Comparison of ENCODE assay signal across 1 cellular context in the genomic region with DNA sequence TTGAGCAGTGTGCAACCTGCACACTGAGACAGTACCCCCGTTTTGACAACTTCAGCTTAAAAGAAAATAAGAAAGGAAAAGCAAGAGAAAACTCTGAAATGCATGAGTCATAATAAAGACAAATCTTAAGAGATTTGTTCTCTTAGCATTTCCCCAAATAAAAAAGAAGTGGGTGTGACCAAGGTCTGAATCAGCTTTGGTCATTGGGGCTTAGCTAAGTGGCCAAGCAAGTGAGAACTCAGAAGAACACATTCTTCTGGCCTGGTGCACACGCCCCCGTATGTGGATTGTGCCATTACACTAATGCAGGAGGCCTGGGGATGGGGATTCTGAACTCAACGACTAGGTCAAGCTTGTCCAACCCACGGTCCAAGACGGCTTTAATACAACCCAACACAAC.
A peak's percentile ranks its signal among the peaks of the same experiment; 100 is the strongest.
TF ChIP-seq lines count a peak whose summit lies in the region.

No MANE protein-coding gene starts in this region.

TF ChIP-seq in SK-N-SH, 30 proteins besides CTCF, POLR2A, EP300 and RAD21 (continued from another document):
- peak; percentile 30; the same call in 1 of the 2 replicates for TF ChIP-seq JUND (IDR thresholded peaks at IDR 0.05)
- TF ChIP-seq TEAD4 (IDR thresholded peaks at IDR 0.05; ENCODE audit: borderline replicate concordance, insufficient read depth), result no peak
TF ChIP-seq in SK-N-SH: peak in this region for 2.
